ENCODE assay signal across 30 cellular contexts in the genomic region with DNA sequence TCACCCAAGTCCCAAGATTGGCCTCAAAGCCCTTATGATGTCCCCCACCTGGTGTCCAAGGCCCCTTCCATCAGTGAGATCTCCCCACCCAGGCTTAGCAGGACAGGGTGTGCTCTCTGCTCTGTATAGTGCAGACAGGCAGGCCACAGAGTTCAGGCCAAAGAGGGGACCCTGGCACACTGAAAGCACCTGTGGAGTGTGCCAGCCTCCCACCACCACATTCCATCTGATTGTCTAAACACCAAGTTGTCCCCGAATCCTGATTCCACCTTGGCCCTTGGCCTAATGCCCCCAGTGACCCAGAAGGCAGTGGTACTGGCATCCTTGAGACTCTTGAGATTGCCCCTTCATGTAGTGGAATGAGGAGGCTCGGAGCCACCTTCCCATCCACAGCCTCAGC. TPM values are rescaled to one million over a fixed set of nuclear protein-coding genes. Genes with fewer than 3 reads are reported as not detected.
"Had no signal": no experiment of that assay in that cellular context is flagged by ENCODE, and none has a peak within 500 bp of the region (broad histone marks: within the 10 kb centered on the region; RNA-seq: fewer than 3 reads in every experiment).

No MANE protein-coding gene starts in this region.

- DNase-seq: activated CD4-positive, alpha-beta T cell treated with anti-CD3 and anti-CD28 coated beads, Interleukin-2, amount 10 ng/mL, durations not matched to agents 7 days and 5 days; activated CD4-positive, alpha-beta T cell treated with anti-CD3 and anti-CD28 coated beads, Interleukin-2, amount 50 U/mL, for 48 hours; activated CD8-positive, alpha-beta memory T cell treated with anti-CD3 and anti-CD28 coated beads for 24 hours; activated gamma-delta T cell; activated naive CD4-positive, alpha-beta T cell treated with Interleukin-2 at 50 U/mL for 16 hours; activated naive CD8-positive, alpha-beta T cell treated with anti-CD3 and anti-CD28 coated beads, Interleukin-2, amount 10 ng/mL, durations not matched to agents 7 days and 5 days; activated T-cell treated with anti-CD3 and anti-CD28 coated beads, Interleukin-2, amount 50 U/mL, for 24 hours; amygdala; body of pancreas; caudate nucleus; cerebellar nuclear complex; Kasumi-1; KG1; MG63; NCI-H1092; NCI-H1436 treated with DMSO at 0.1 percent for 48 hours; NCI-H1694 treated with DMSO at 0.1 percent for 48 hours; NCI-H2029; NCI-H345; NCI-H524 treated with DMSO at 0.1 percent for 48 hours; SHP77; SJCRH30 had no signal

- H3K27me3 ChIP-seq: ascending aorta, body of pancreas, breast epithelium, MG63, SJCRH30 had no signal

- ATAC-seq: body of pancreas, Panc1 had no signal

- H3K9me3 ChIP-seq: ascending aorta, body of pancreas, breast epithelium, MG63, SJCRH30 had no signal

- H3K4me1 ChIP-seq: ascending aorta, body of pancreas, breast epithelium had no signal

- H3K36me3 ChIP-seq: breast epithelium, SJCRH30 had no signal

- H3K4me3 ChIP-seq: ascending aorta, body of pancreas, breast epithelium, MG63, SJCRH30, SK-N-MC had no signal

- H3K27ac ChIP-seq: ascending aorta, body of pancreas, breast epithelium, SJCRH30, SK-N-MC had no signal

RNA-seq across cellular contexts. Expression of gene SPINK4, which starts 5.4 kb away (rescaled TPM):
- total RNA-seq: activated CD4-positive, alpha-beta T cell treated with anti-CD3 and anti-CD28 coated beads, Interleukin-2, amount 10 ng/mL, durations not matched to agents 7 days and 5 days; activated naive CD8-positive, alpha-beta T cell treated with anti-CD3 and anti-CD28 coated beads, Interleukin-2, amount 10 ng/mL, durations not matched to agents 7 days and 5 days; activated T-helper 2 cell treated with anti-CD3 and anti-CD28 coated beads, Interferon-gamma antibody, Interleukin-2, Interleukin-4, amounts not matched to agents 10 μg/mL and 5 μg/mL and 100 μg/mL, durations not matched to agents 14 hours and 24 hours and 36 hours; ascending aorta; body of pancreas; breast epithelium; NCI-H460; RPMI7951; SJCRH30; T-helper 1 cell treated with Interleukin-12 subunit alpha and Interleukin-12 subunit beta and Interleukin-4 antibody, amounts not matched to agents 30 ng/mL and 1 ng/mL, for 36 hours had no signal
